In genomic region chr11:38524945-38525344, GRCh38 we compare ENCODE assay signal across 8 cellular contexts.
"Had no signal": no experiment of that assay in that cellular context is flagged by ENCODE, and none has a peak within 500 bp of the region (broad histone marks: within the 10 kb centered on the region; RNA-seq: fewer than 3 reads in every experiment).

No MANE protein-coding gene starts in this region.

- H3K27ac ChIP-seq: GM23248, HL-60 had no signal

- H3K9me3 ChIP-seq: HAP-1 had no signal

- H3K4me3 ChIP-seq: GM23248, HAP-1 had no signal

- FAIRE-seq: HepG2 had no signal

- H3K4me1 ChIP-seq: HAP-1 had no signal

- H3K36me3 ChIP-seq: HAP-1 had no signal

- H2AFZ ChIP-seq: GM23248 had no signal

- ATAC-seq: HCT116, HepG2 had no signal

- H3K9ac ChIP-seq: GM23248 had no signal

- DNase-seq: GM23248, GOT3, H7, HFFc6 had no signal
